Comparison of ENCODE assay signal across 7 cellular contexts in genomic region chr7:116582806-116583444, GRCh38. TPM values are rescaled to one million over a fixed set of nuclear protein-coding genes. Genes with fewer than 3 reads are reported as not detected.
DNase-seq lines count a peak whose midpoint lies in the region; ATAC-seq and TF ChIP-seq lines count a peak whose summit lies in the region.

No MANE protein-coding gene starts in this region.

- no peaks in the 10 kb centered on the region for H3K36me3 ChIP-seq in stomach

- TF ChIP-seq POLR2A in stomach (IDR thresholded peaks at IDR 0.05): no peak

- H3K9me3 ChIP-seq in stomach: no peaks in the 10 kb centered on the region

- peak; percentile 96 for DNase-seq in fibroblast of gingiva (ENCODE audit: low read depth)
- DNase-seq in stomach: no peak
- DNase-seq in OCI-M2 (lab: John Stamatoyannopoulos, UW; ENCODE audit: unreplicated experiment): no peak
- no peak for DNase-seq in posterior cingulate gyrus
- DNase-seq in NCI-H187 (lab: John Stamatoyannopoulos, UW): no peak

- WGBS in stomach, 5 donors: 57 to 79% (median 76%) methylated on average over 5 of the region's 5 CpGs

- peaks cover 0 to 21% (median 6%) of the 10 kb centered on the region in 4 donors for H3K4me1 ChIP-seq in stomach

- no peak overlapping the region for H3K4me3 ChIP-seq in stomach

- no peak for TF ChIP-seq CTCF in stomach (IDR thresholded peaks at IDR 0.05)

- intact Hi-C loops in stomach (cut with DNase I; ENCODE audit: low total_unique reads) (loop anchor here (10.0 kb wide), 1 partner anchor 58 kb away; the partner anchor contains the start of gene CAV1), posterior cingulate gyrus (cut with DNase I) (no loop called here)

- ATAC-seq in GM19452 (IDR thresholded peaks at IDR 0.05; ENCODE audit: unreplicated experiment) (peak; percentile 44), HG03575 (IDR thresholded peaks at IDR 0.05; ENCODE audit: extremely low read depth, insufficient number of reproducible peaks, low FRiP score, unreplicated experiment) (peak; percentile 32)

- no peak for TF ChIP-seq EP300 in stomach (IDR thresholded peaks at IDR 0.05)

- peak overlapping the region in 3 of 5 donors; percentile 12 to 43 (median 36) for H3K27ac ChIP-seq in stomach

- no peaks in the 10 kb centered on the region for H3K27me3 ChIP-seq in stomach

RNA-seq across cellular contexts. Expression of gene CAV1, which starts 58.1 kb away (rescaled TPM):
- total RNA-seq in stomach: 100 to 1,000 TPM in 4 of 5 donors, 10 to 100 TPM in 1; 49.2 to 719 (median 267) TPM
- 10 to 100 TPM; 18.5 to 73.2 (median 33.5) TPM for polyA plus RNA-seq in stomach
